In genomic region chr1:232962761-232963357, GRCh38 we compare ENCODE assay signal across 15 cellular contexts. TPM values are rescaled to one million over a fixed set of nuclear protein-coding genes. Genes with fewer than 3 reads are reported as not detected.
DNase-seq lines count a peak whose midpoint lies in the region; ATAC-seq and TF ChIP-seq lines count a peak whose summit lies in the region.
"Had no signal": no experiment of that assay in that cellular context is flagged by ENCODE, and none has a peak within 500 bp of the region (broad histone marks: within the 10 kb centered on the region; RNA-seq: fewer than 3 reads in every experiment).

No MANE protein-coding gene starts in this region.

- H3K27me3 ChIP-seq in gastroesophageal sphincter: no peaks in the 10 kb centered on the region
- no peaks in the 10 kb centered on the region for H3K27me3 ChIP-seq in gastrocnemius medialis

- no peak overlapping the region for H2AFZ ChIP-seq in OCI-LY7 (ENCODE audit: low read length)

- in situ Hi-C loops in astrocyte of the cerebellum (cut with HindIII; ENCODE audit: low sequenced_read_pairs) (no loop called here), gastrocnemius medialis (cut with MboI; ENCODE audit: low sequenced_read_pairs in 4 of 4) (loop anchor here in 2 of 4 donors (25.0 kb wide), 1 partner anchor 326 kb away; the partner anchor contains the start of gene SIPA1L2 (in 2 of the 2))

- H3K27ac ChIP-seq in gastroesophageal sphincter: peak overlapping the region in 3 of 4 donors; percentile 52 to 57 (median 56)
- peak overlapping the region; percentile 25 to 80 (median 50) for H3K27ac ChIP-seq in gastrocnemius medialis
- H3K27ac ChIP-seq in OCI-LY7 (ENCODE audit: low read depth, low read length, poor library complexity, severe bottlenecking): no peak overlapping the region

- no peak for TF ChIP-seq EP300 in gastroesophageal sphincter (IDR thresholded peaks at IDR 0.05)

- H4K20me1 ChIP-seq in OCI-LY7 (ENCODE audit: insufficient read depth, low read length): no peaks in the 10 kb centered on the region

- CTCF ChIA-PET in OCI-LY7 (lab: Charles Lee; ENCODE audit: unreplicated experiment): no interaction called here

- no peaks in the 10 kb centered on the region for H3K9me2 ChIP-seq in OCI-LY7 (ENCODE audit: insufficient read depth, low read length)

- H3K79me2 ChIP-seq in OCI-LY7 (ENCODE audit: insufficient read depth, low read depth, low read length): no peaks in the 10 kb centered on the region

- no TSS peak for BruUV-seq in OCI-LY7 (replicated peaks; lab: Mats Ljungman, UMichigan)

- H3K4me1 ChIP-seq in gastroesophageal sphincter (peaks cover 7 to 29% (median 10%) of the 10 kb centered on the region in 3 donors), gastrocnemius medialis (peaks cover 42 to 48% of the 10 kb centered on the region in 2 donors), OCI-LY7 (ENCODE audit: insufficient read depth, low read length, poor library complexity, severe bottlenecking) (no peaks in the 10 kb centered on the region)

- H3K9me3 ChIP-seq in gastroesophageal sphincter: peaks cover 0 to 11% (median 0%) of the 10 kb centered on the region in 3 donors
- no peaks in the 10 kb centered on the region for H3K9me3 ChIP-seq in gastrocnemius medialis
- peaks cover 8% of the 10 kb centered on the region; the same call in 1 of the 2 replicates for H3K9me3 ChIP-seq in OCI-LY7 (ENCODE audit: low read length)

- POLR2A ChIA-PET in OCI-LY7 (lab: Charles Lee): interaction anchor here (0.6 to 0.7 kb wide), 2 partner anchors 29 to 134 kb away, joined by 3 read pairs; no protein-coding TSS in a partner anchor

- TF ChIP-seq CTCF in astrocyte of the cerebellum (IDR thresholded peaks at IDR 0.05; ENCODE audit: low read depth, low read length, missing control alignments) (no peak), gastroesophageal sphincter (IDR thresholded peaks at IDR 0.05) (no peak), gastrocnemius medialis (IDR thresholded peaks at IDR 0.05 in 4 of 5, conservative IDR thresholded peaks at IDR 0.05 in 1 of 5) (no peak), OCI-LY7 (conservative IDR thresholded peaks at IDR 0.05; ENCODE audit: low read length) (no peak)

- DNase-seq in GM04503 (ENCODE audit: low read depth) (peak; percentile 27), astrocyte of the cerebellum (ENCODE audit: low read depth) (peak; percentile 13), gastrocnemius medialis (no peak), NCI-H2227 treated with DMSO at 0.1 percent for 48 hours (lab: John Stamatoyannopoulos, UW) (no peak), amygdala (lab: John Stamatoyannopoulos, UW) (no peak), OCI-LY7 (ENCODE audit: low spot score) (no peak)
- no peak for DNase-seq in stimulated activated CD4-positive, alpha-beta T cell treated with anti-CD3 and anti-CD28 coated beads, Interleukin-4, amount 100 ng/mL, for 24 hours
- DNase-seq: activated CD4-positive, alpha-beta T cell treated with anti-CD3 and anti-CD28 coated beads, Interleukin-2, amount 50 U/mL, for 48 hours; activated gamma-delta T cell; cortex of kidney; NCI-H1417; NCI-H510A treated with DMSO at 0.1 percent for 48 hours; nephron progenitor cell had no signal

- no peak overlapping the region for H3K4me2 ChIP-seq in OCI-LY7 (ENCODE audit: low read length)

- ATAC-seq in gastroesophageal sphincter (peak; percentile 62), gastrocnemius medialis (no peak)
- ATAC-seq: HCT116 had no signal

- TF ChIP-seq POLR2A in gastroesophageal sphincter (IDR thresholded peaks at IDR 0.05): no peak
- TF ChIP-seq POLR2A in gastrocnemius medialis (IDR thresholded peaks at IDR 0.05): no peak

- H3K4me3 ChIP-seq in astrocyte of the cerebellum (ENCODE audit: low read depth, low read length) (no peak overlapping the region), gastroesophageal sphincter (no peak overlapping the region), gastrocnemius medialis (no peak overlapping the region), OCI-LY7 (ENCODE audit: low read depth, low read length, poor library complexity, severe bottlenecking) (no peak overlapping the region)

- H3K36me3 ChIP-seq in gastroesophageal sphincter (peaks cover 0 to 29% of the 10 kb centered on the region in 2 donors), gastrocnemius medialis (peaks cover 0 to 5% of the 10 kb centered on the region in 2 donors), OCI-LY7 (ENCODE audit: insufficient read depth, low read length) (peaks cover 26% of the 10 kb centered on the region)

- intact Hi-C loops in gastrocnemius medialis (cut with DNase I; ENCODE audit: low total_unique reads) (no loop called here), OCI-LY7 (cut with micrococcal nuclease; ENCODE audit: unreplicated experiment) (no loop called here)

- WGBS in gastroesophageal sphincter (ENCODE audit: low coverage in 1 of 2), 2 donors: 49 to 50% methylated on average over 3 of the region's 3 CpGs

RNA-seq across cellular contexts. Expression of gene NTPCR, which starts 12.4 kb away (rescaled TPM):
- total RNA-seq in gastroesophageal sphincter: 10 to 100 TPM; 24.6 to 37.1 (median 28.4) TPM
- 10 to 100 TPM; 20.5 to 33.7 (median 24.2) TPM for total RNA-seq in gastrocnemius medialis
- total RNA-seq in OCI-LY7 (2014; rRNA removed; shearing (Covaris generic)): 17.3 and 20.0 TPM in 2 replicates
- total RNA-seq in OCI-LY7 (2022): 39.1 and 47.4 TPM in 2 replicates

Comparison
In these comparisons a context has a peak if more than half of its experiments do, and no peak if none do; other contexts are left out.
1. DNase-seq: peak in GM04503 (single experiment) and astrocyte of the cerebellum (single experiment); none in gastrocnemius medialis (0 of 2), NCI-H2227 treated with DMSO at 0.1 percent for 48 hours (single experiment), amygdala (0 of 56), stimulated activated CD4-positive, alpha-beta T cell treated with anti-CD3 and anti-CD28 coated beads, Interleukin-4, amount 100 ng/mL, for 24 hours (single experiment) and OCI-LY7 (single experiment).